Comparison of ENCODE assay signal across 27 cellular contexts in the genomic region with DNA sequence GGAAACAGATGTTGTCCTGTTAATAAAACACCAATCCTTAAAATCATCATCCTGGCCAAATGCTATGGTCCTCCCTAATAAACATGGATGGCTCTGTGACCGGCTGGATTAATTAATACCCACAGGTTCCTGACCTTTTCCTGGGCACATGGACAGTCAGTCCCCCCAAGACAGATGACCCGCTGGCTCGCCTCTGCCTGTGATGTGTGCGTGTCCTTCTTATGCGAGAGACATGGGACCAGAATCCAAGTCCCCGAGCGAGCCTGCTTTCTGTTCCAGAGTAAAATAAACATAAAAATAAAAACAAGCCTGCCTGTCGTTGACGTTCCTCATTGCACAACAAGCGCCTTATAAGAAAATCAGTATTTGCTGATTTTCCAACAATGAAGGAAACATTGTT.
"Had no signal": no experiment of that assay in that cellular context is flagged by ENCODE, and none has a peak within 500 bp of the region (broad histone marks: within the 10 kb centered on the region; RNA-seq: fewer than 3 reads in every experiment).

No MANE protein-coding gene starts in this region.

- H3K4me3 ChIP-seq: ovary, psoas muscle, right lobe of liver, skin epidermis, smooth muscle cell, spleen, stomach, thoracic aorta, thyroid gland, transverse colon, vagina had no signal

- DNase-seq: naive B cell; naive thymus-derived CD8-positive, alpha-beta T cell; nephron progenitor cell; nucleus accumbens; ovary; posterior cingulate gyrus; psoas muscle; right cardiac atrium; right lobe of liver; spleen; stimulated activated CD4-positive, alpha-beta T cell treated with anti-CD3 and anti-CD28 coated beads, Interleukin-12 subunit alpha, Interleukin-12 subunit beta, amount 100 ng/mL, for 4 hours; stimulated activated CD4-positive, alpha-beta T cell treated with anti-CD3 and anti-CD28 coated beads, Interleukin-2, amount 100 ng/mL, for 24 hours; stimulated activated CD4-positive, alpha-beta T cell treated with anti-CD3 and anti-CD28 coated beads, Interleukin-2, amount 100 ng/mL, for 48 hours; stimulated activated CD4-positive, alpha-beta T cell treated with anti-CD3 and anti-CD28 coated beads, Interleukin-4, amount 100 ng/mL, for 24 hours; stimulated activated naive B cell treated with anti-CD40 and anti-IgM and Interleukin-4, amounts not matched to agents 10 μg/mL and 1 μg/mL and 100 μg/mL, for 72 hours; stimulated activated naive CD4-positive, alpha-beta T cell treated with Interleukin-2 at 50 U/mL for 16 hours; stomach; thyroid gland; transverse colon had no signal

- H3K36me3 ChIP-seq: neutrophil, ovary, right lobe of liver, spleen, stomach, thoracic aorta, thyroid gland, transverse colon, vagina had no signal

- H3K9me3 ChIP-seq: neutrophil, ovary, psoas muscle, right lobe of liver, spleen, stomach, thoracic aorta, thyroid gland, transverse colon, vagina had no signal

- H3K27me3 ChIP-seq: neutrophil, ovary, right lobe of liver, spleen, stomach, thyroid gland, transverse colon, vagina had no signal

- H2AFZ ChIP-seq: parathyroid adenoma had no signal

- H3K27ac ChIP-seq: neutrophil, ovary, parathyroid adenoma, psoas muscle, right lobe of liver, skin epidermis, spleen, stomach, thoracic aorta, thyroid gland, transverse colon, vagina had no signal

- H3K4me2 ChIP-seq: smooth muscle cell had no signal

- ATAC-seq: naive thymus-derived CD8-positive, alpha-beta T cell; natural killer cell treated with Interleukin-12 subunit alpha and Interleukin-12 subunit beta and Interleukin-15 and Interleukin-18, amount 100 ng/mL, for 72 hours; psoas muscle; right cardiac atrium; right lobe of liver; stimulated activated effector memory CD8-positive, alpha-beta T cell treated with anti-CD3 and anti-CD28 coated beads, Interleukin-12 subunit alpha, Interleukin-12 subunit beta, amount 100 ng/mL, for 72 hours; stimulated activated naive B cell treated with anti-CD40 and anti-IgM and Interleukin-4, amounts not matched to agents 10 μg/mL and 1 μg/mL and 100 μg/mL, for 72 hours had no signal

- H3K9ac ChIP-seq: parathyroid adenoma had no signal

- H3K4me1 ChIP-seq: parathyroid adenoma, psoas muscle, right lobe of liver, spleen, stomach, thyroid gland, transverse colon, vagina had no signal

- H3K79me2 ChIP-seq: parathyroid adenoma had no signal
